ENCODE assay signal across 1 cellular context in genomic region chr22:24402460-24403192, GRCh38.
TF ChIP-seq lines count a peak whose summit lies in the region.

No MANE protein-coding gene starts in this region.

TF ChIP-seq in WTC11, 78 proteins besides CTCF, POLR2A, EP300 and RAD21 (continued from another document):
- TF ChIP-seq USF1 (CRISPR knock-in tag; IDR thresholded peaks at IDR 0.05) (no peak), MYBL2 (CRISPR knock-in tag; IDR thresholded peaks at IDR 0.05) (no peak)
- TF ChIP-seq, protein P1, sequence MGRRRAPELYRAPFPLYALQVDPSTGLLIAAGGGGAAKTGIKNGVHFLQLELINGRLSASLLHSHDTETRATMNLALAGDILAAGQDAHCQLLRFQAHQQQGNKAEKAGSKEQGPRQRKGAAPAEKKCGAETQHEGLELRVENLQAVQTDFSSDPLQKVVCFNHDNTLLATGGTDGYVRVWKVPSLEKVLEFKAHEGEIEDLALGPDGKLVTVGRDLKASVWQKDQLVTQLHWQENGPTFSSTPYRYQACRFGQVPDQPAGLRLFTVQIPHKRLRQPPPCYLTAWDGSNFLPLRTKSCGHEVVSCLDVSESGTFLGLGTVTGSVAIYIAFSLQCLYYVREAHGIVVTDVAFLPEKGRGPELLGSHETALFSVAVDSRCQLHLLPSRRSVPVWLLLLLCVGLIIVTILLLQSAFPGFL (CRISPR knock-in tag; IDR thresholded peaks at IDR 0.05; ENCODE audit: borderline replicate concordance), result no peak
